In genomic region chr1:1450616-1451015, GRCh38 we compare ENCODE assay signal across 2 cellular contexts. TPM values are rescaled to one million over a fixed set of nuclear protein-coding genes. Genes with fewer than 3 reads are reported as not detected.
"Had no signal": no experiment of that assay in that cellular context is flagged by ENCODE, and none has a peak within 500 bp of the region (broad histone marks: within the 10 kb centered on the region; RNA-seq: fewer than 3 reads in every experiment).

No MANE protein-coding gene starts in this region.

RNA-seq across cellular contexts. Expression of gene ATAD3C, which starts 1.1 kb away (rescaled TPM):
- total RNA-seq: myocyte had no signal

RNA-seq across cellular contexts. Expression of gene ANKRD65, which starts 29.5 kb away (rescaled TPM):
- total RNA-seq: mononuclear cell, myocyte had no signal
